In genomic region chr13:77460195-77460594, GRCh38 we compare ENCODE assay signal across 9 cellular contexts.
DNase-seq lines count a peak whose midpoint lies in the region; ATAC-seq and TF ChIP-seq lines count a peak whose summit lies in the region.
"Had no signal": no experiment of that assay in that cellular context is flagged by ENCODE, and none has a peak within 500 bp of the region (broad histone marks: within the 10 kb centered on the region; RNA-seq: fewer than 3 reads in every experiment).

No MANE protein-coding gene starts in this region.

- no peak overlapping the region for H3K4me3 Mint-ChIP-seq in T-helper 17 cell
- H3K4me3 Mint-ChIP-seq in activated CD4-positive, alpha-beta memory T cell treated with anti-CD3 and anti-CD28 coated beads, Interleukin-2, amount 10 ng/mL, durations not matched to agents 7 days and 5 days = no peak overlapping the region

- peaks cover 12% of the 10 kb centered on the region for H3K27me3 Mint-ChIP-seq in T-helper 17 cell
- peaks cover 3% of the 10 kb centered on the region for H3K27me3 Mint-ChIP-seq in activated CD4-positive, alpha-beta memory T cell treated with anti-CD3 and anti-CD28 coated beads, Interleukin-2, amount 10 ng/mL, durations not matched to agents 7 days and 5 days

- CTCF ChIA-PET in activated CD4-positive, alpha-beta memory T cell treated with anti-CD3 and anti-CD28 coated beads, Interleukin-2, amount 10 ng/mL, durations not matched to agents 7 days and 5 days (lab: Charles Lee) = no interaction called here

- no peaks in the 10 kb centered on the region for H3K36me3 Mint-ChIP-seq in T-helper 17 cell (ENCODE audit: low read depth)
- no peaks in the 10 kb centered on the region for H3K36me3 Mint-ChIP-seq in activated CD4-positive, alpha-beta memory T cell treated with anti-CD3 and anti-CD28 coated beads, Interleukin-2, amount 10 ng/mL, durations not matched to agents 7 days and 5 days (ENCODE audit: low read depth)

- H3K27ac ChIP-seq in prostate gland = no peak overlapping the region

- H3K4me1 Mint-ChIP-seq in T-helper 17 cell = no peaks in the 10 kb centered on the region
- no peaks in the 10 kb centered on the region for H3K4me1 Mint-ChIP-seq in activated CD4-positive, alpha-beta memory T cell treated with anti-CD3 and anti-CD28 coated beads, Interleukin-2, amount 10 ng/mL, durations not matched to agents 7 days and 5 days

- no peaks in the 10 kb centered on the region for H3K9me3 Mint-ChIP-seq in activated CD4-positive, alpha-beta memory T cell treated with anti-CD3 and anti-CD28 coated beads, Interleukin-2, amount 10 ng/mL, durations not matched to agents 7 days and 5 days

- intact Hi-C loops in prostate gland (cut with DNase I) = no loop called here

- TF ChIP-seq POLR2A in prostate gland (IDR thresholded peaks at IDR 0.05) = no peak

- WGBS in prostate gland = 38% methylated on average over 2 of the region's 2 CpGs

- H3K9me3 ChIP-seq in T-helper 17 cell (ENCODE audit: control insufficient read depth, low read length, poor library complexity, severe bottlenecking) (no peaks in the 10 kb centered on the region), prostate gland (no peaks in the 10 kb centered on the region)

- POLR2A ChIA-PET in activated CD4-positive, alpha-beta memory T cell treated with anti-CD3 and anti-CD28 coated beads, Interleukin-2, amount 10 ng/mL, durations not matched to agents 7 days and 5 days (lab: Charles Lee) = no interaction called here

- no peaks in the 10 kb centered on the region for H3K36me3 ChIP-seq in prostate gland

- no peaks in the 10 kb centered on the region for H3K4me1 ChIP-seq in prostate gland (replicated peaks)

- TF ChIP-seq CTCF in prostate gland (IDR thresholded peaks at IDR 0.05) = no peak

- ATAC-seq in GM19452 (IDR thresholded peaks at IDR 0.05; ENCODE audit: unreplicated experiment) (peak; percentile 88), HG03064 (IDR thresholded peaks at IDR 0.05; ENCODE audit: low read depth, unreplicated experiment) (peak; percentile 90), T-helper 17 cell (peak; percentile 36)

- H3K27me3 ChIP-seq in prostate gland (replicated peaks; ENCODE audit: insufficient read depth) = no peaks in the 10 kb centered on the region

- DNase-seq in T-helper 17 cell (no peak), prostate gland (ENCODE audit: low spot score) (peak; percentile 67), NK-92 (lab: John Stamatoyannopoulos, UW; ENCODE audit: unreplicated experiment) (no peak)
- DNase-seq in stimulated activated CD4-positive, alpha-beta T cell treated with anti-CD3 and anti-CD28 coated beads, Interleukin-1b, Interleukin-23, amount 100 ng/mL, for 48 hours = no peak
- no peak for DNase-seq in activated naive CD4-positive, alpha-beta T cell treated with anti-CD3 and anti-CD28 coated beads, Interleukin-2, amount 50 U/mL, for 16 hours
- DNase-seq in activated CD4-positive, alpha-beta memory T cell treated with anti-CD3 and anti-CD28 coated beads, Interleukin-2, amount 10 ng/mL, durations not matched to agents 7 days and 5 days = no peak
- DNase-seq: NCI-H1105 treated with DMSO at 0.1 percent for 48 hours had no signal

- H3K4me3 ChIP-seq in prostate gland = no peak overlapping the region

- H3K27ac Mint-ChIP-seq in T-helper 17 cell = no peak overlapping the region
- no peak overlapping the region for H3K27ac Mint-ChIP-seq in activated CD4-positive, alpha-beta memory T cell treated with anti-CD3 and anti-CD28 coated beads, Interleukin-2, amount 10 ng/mL, durations not matched to agents 7 days and 5 days

Comparison
In these comparisons a context has a peak if more than half of its experiments do, and no peak if none do; other contexts are left out.
1. ATAC-seq: peak in every context shown above with its lines; median percentile 90 in HG03064; 88 in GM19452; 36 in T-helper 17 cell.